In genomic region chr4:55251896-55252295, GRCh38 we compare ENCODE assay signal across 9 cellular contexts.
"Had no signal": no experiment of that assay in that cellular context is flagged by ENCODE, and none has a peak within 500 bp of the region (broad histone marks: within the 10 kb centered on the region; RNA-seq: fewer than 3 reads in every experiment).

No MANE protein-coding gene starts in this region.

- H3K27ac Mint-ChIP-seq: HFFc6, IgD-negative memory B cell had no signal

- H3K36me3 ChIP-seq: HAP-1 had no signal

- H3K4me3 Mint-ChIP-seq: HFFc6, IgD-negative memory B cell had no signal

- DNase-seq: GOT3, H7, HFFc6 had no signal

- H3K36me3 Mint-ChIP-seq: IgD-negative memory B cell had no signal

- H3K27ac ChIP-seq: GM23248, HL-60 had no signal

- H2AFZ ChIP-seq: GM23248 had no signal

- FAIRE-seq: HepG2 had no signal

- ATAC-seq: HCT116, HepG2 had no signal

- H3K4me1 ChIP-seq: HAP-1 had no signal

- H3K9ac ChIP-seq: GM23248 had no signal

- H3K4me3 ChIP-seq: GM23248, HAP-1 had no signal

- H3K9me3 ChIP-seq: HAP-1 had no signal

- H3K4me1 Mint-ChIP-seq: IgD-negative memory B cell had no signal

- H3K9me3 Mint-ChIP-seq: HFFc6 had no signal
